ENCODE assay signal across 1 cellular context in the genomic region with DNA sequence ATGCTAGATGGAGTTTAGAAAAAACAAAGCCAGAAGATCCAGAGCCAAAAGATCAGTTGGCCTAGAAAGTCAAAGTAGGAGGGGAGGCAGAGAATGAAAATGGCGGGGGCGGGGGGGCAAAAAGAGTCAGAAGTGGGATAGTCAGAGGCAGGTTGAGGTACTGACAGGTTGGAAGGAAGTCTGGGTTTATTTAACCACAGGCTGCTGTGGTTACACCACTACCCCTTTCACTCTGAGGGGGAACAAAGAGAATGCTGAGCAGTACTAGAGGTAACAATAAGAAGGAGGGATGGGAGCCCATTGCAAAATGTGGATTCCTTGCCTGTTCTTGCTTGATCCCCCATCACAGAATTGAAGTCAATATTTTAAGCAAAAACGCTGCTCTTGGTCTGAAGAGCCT.
TF ChIP-seq lines count a peak whose summit lies in the region.

No MANE protein-coding gene starts in this region.

TF ChIP-seq in GM12878, 131 proteins besides CTCF, POLR2A, EP300 and RAD21:
- TF ChIP-seq, protein P1, sequence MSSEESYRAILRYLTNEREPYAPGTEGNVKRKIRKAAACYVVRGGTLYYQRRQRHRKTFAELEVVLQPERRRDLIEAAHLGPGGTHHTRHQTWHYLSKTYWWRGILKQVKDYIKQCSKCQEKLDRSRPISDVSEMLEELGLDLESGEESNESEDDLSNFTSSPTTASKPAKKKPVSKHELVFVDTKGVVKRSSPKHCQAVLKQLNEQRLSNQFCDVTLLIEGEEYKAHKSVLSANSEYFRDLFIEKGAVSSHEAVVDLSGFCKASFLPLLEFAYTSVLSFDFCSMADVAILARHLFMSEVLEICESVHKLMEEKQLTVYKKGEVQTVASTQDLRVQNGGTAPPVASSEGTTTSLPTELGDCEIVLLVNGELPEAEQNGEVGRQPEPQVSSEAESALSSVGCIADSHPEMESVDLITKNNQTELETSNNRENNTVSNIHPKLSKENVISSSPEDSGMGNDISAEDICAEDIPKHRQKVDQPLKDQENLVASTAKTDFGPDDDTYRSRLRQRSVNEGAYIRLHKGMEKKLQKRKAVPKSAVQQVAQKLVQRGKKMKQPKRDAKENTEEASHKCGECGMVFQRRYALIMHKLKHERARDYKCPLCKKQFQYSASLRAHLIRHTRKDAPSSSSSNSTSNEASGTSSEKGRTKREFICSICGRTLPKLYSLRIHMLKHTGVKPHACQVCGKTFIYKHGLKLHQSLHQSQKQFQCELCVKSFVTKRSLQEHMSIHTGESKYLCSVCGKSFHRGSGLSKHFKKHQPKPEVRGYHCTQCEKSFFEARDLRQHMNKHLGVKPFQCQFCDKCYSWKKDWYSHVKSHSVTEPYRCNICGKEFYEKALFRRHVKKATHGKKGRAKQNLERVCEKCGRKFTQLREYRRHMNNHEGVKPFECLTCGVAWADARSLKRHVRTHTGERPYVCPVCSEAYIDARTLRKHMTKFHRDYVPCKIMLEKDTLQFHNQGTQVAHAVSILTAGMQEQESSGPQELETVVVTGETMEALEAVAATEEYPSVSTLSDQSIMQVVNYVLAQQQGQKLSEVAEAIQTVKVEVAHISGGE (CRISPR knock-in tag; IDR thresholded peaks at IDR 0.05) = no peak
- TF ChIP-seq CBFB (IDR thresholded peaks at IDR 0.05; ENCODE audit: low read depth) (0 out of 2 replicates have a peak, but pooled peaks have one; percentile 38), SP1 (IDR thresholded peaks at IDR 0.05; ENCODE audit: low read depth, low read length) (no peak), ESRRA (IDR thresholded peaks at IDR 0.05; ENCODE audit: low read length) (no peak), NR2F1 (conservative IDR thresholded peaks at IDR 0.05) (no peak), ZNF622 (IDR thresholded peaks at IDR 0.05) (no peak), SPI1 (IDR thresholded peaks at IDR 0.05; ENCODE audit: borderline replicate concordance, insufficient read depth, low read depth, low read length) (peak; percentile 9; the same call in 1 of the 2 replicates), BACH1 (IDR thresholded peaks at IDR 0.05; ENCODE audit: borderline replicate concordance) (no peak), FOXK2 (IDR thresholded peaks at IDR 0.05) (no peak), EED (IDR thresholded peaks at IDR 0.05; ENCODE audit: low read depth) (no peak), BHLHE40 (IDR thresholded peaks at IDR 0.05; ENCODE audit: borderline replicate concordance in 1 of 2, low read depth in 2 of 2, low read length in 1 of 2) (no peak), KDM1A (IDR thresholded peaks at IDR 0.05; ENCODE audit: borderline replicate concordance) (no peak), EGR1 (IDR thresholded peaks at IDR 0.05; ENCODE audit: borderline replicate concordance in 1 of 2, low read depth in 2 of 2, low read length in 2 of 2) (no peak), ZSCAN29 (IDR thresholded peaks at IDR 0.05) (no peak), PAX8 (IDR thresholded peaks at IDR 0.05) (no peak), SMAD1 (IDR thresholded peaks at IDR 0.05; ENCODE audit: low read depth, partially characterized antibody) (no peak), NR2C2 (IDR thresholded peaks at IDR 0.05; ENCODE audit: borderline replicate concordance, control insufficient read depth, insufficient read length, low read depth) (no peak), RUNX3 (IDR thresholded peaks at IDR 0.05; ENCODE audit: low read length) (peak; percentile 79), CEBPB (IDR thresholded peaks at IDR 0.05; ENCODE audit: borderline replicate concordance in 1 of 2, low read depth in 2 of 2, low read length in 2 of 2) (no peak), CHD4 (IDR thresholded peaks at IDR 0.05) (no peak), TBL1XR1 (IDR thresholded peaks at IDR 0.05; ENCODE audit: low read depth, low read length) (no peak)
- TF ChIP-seq, protein P2, sequence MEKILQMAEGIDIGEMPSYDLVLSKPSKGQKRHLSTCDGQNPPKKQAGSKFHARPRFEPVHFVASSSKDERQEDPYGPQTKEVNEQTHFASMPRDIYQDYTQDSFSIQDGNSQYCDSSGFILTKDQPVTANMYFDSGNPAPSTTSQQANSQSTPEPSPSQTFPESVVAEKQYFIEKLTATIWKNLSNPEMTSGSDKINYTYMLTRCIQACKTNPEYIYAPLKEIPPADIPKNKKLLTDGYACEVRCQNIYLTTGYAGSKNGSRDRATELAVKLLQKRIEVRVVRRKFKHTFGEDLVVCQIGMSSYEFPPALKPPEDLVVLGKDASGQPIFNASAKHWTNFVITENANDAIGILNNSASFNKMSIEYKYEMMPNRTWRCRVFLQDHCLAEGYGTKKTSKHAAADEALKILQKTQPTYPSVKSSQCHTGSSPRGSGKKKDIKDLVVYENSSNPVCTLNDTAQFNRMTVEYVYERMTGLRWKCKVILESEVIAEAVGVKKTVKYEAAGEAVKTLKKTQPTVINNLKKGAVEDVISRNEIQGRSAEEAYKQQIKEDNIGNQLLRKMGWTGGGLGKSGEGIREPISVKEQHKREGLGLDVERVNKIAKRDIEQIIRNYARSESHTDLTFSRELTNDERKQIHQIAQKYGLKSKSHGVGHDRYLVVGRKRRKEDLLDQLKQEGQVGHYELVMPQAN (conservative IDR thresholded peaks at IDR 0.05) = no peak
- TF ChIP-seq, protein P3, sequence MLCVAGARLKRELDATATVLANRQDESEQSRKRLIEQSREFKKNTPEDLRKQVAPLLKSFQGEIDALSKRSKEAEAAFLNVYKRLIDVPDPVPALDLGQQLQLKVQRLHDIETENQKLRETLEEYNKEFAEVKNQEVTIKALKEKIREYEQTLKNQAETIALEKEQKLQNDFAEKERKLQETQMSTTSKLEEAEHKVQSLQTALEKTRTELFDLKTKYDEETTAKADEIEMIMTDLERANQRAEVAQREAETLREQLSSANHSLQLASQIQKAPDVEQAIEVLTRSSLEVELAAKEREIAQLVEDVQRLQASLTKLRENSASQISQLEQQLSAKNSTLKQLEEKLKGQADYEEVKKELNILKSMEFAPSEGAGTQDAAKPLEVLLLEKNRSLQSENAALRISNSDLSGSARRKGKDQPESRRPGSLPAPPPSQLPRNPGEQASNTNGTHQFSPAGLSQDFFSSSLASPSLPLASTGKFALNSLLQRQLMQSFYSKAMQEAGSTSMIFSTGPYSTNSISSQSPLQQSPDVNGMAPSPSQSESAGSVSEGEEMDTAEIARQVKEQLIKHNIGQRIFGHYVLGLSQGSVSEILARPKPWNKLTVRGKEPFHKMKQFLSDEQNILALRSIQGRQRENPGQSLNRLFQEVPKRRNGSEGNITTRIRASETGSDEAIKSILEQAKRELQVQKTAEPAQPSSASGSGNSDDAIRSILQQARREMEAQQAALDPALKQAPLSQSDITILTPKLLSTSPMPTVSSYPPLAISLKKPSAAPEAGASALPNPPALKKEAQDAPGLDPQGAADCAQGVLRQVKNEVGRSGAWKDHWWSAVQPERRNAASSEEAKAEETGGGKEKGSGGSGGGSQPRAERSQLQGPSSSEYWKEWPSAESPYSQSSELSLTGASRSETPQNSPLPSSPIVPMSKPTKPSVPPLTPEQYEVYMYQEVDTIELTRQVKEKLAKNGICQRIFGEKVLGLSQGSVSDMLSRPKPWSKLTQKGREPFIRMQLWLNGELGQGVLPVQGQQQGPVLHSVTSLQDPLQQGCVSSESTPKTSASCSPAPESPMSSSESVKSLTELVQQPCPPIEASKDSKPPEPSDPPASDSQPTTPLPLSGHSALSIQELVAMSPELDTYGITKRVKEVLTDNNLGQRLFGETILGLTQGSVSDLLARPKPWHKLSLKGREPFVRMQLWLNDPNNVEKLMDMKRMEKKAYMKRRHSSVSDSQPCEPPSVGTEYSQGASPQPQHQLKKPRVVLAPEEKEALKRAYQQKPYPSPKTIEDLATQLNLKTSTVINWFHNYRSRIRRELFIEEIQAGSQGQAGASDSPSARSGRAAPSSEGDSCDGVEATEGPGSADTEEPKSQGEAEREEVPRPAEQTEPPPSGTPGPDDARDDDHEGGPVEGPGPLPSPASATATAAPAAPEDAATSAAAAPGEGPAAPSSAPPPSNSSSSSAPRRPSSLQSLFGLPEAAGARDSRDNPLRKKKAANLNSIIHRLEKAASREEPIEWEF (IDR thresholded peaks at IDR 0.05; ENCODE audit: insufficient replicate concordance, low read depth, low read length) = no peak
- TF ChIP-seq, protein P4, sequence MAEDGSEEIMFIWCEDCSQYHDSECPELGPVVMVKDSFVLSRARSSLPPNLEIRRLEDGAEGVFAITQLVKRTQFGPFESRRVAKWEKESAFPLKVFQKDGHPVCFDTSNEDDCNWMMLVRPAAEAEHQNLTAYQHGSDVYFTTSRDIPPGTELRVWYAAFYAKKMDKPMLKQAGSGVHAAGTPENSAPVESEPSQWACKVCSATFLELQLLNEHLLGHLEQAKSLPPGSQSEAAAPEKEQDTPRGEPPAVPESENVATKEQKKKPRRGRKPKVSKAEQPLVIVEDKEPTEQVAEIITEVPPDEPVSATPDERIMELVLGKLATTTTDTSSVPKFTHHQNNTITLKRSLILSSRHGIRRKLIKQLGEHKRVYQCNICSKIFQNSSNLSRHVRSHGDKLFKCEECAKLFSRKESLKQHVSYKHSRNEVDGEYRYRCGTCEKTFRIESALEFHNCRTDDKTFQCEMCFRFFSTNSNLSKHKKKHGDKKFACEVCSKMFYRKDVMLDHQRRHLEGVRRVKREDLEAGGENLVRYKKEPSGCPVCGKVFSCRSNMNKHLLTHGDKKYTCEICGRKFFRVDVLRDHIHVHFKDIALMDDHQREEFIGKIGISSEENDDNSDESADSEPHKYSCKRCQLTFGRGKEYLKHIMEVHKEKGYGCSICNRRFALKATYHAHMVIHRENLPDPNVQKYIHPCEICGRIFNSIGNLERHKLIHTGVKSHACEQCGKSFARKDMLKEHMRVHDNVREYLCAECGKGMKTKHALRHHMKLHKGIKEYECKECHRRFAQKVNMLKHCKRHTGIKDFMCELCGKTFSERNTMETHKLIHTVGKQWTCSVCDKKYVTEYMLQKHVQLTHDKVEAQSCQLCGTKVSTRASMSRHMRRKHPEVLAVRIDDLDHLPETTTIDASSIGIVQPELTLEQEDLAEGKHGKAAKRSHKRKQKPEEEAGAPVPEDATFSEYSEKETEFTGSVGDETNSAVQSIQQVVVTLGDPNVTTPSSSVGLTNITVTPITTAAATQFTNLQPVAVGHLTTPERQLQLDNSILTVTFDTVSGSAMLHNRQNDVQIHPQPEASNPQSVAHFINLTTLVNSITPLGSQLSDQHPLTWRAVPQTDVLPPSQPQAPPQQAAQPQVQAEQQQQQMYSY (CRISPR knock-in tag; IDR thresholded peaks at IDR 0.05) = no peak
- TF ChIP-seq, protein P5, sequence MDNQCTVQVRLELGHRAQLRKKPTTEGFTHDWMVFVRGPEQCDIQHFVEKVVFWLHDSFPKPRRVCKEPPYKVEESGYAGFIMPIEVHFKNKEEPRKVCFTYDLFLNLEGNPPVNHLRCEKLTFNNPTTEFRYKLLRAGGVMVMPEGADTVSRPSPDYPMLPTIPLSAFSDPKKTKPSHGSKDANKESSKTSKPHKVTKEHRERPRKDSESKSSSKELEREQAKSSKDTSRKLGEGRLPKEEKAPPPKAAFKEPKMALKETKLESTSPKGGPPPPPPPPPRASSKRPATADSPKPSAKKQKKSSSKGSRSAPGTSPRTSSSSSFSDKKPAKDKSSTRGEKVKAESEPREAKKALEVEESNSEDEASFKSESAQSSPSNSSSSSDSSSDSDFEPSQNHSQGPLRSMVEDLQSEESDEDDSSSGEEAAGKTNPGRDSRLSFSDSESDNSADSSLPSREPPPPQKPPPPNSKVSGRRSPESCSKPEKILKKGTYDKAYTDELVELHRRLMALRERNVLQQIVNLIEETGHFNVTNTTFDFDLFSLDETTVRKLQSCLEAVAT (IDR thresholded peaks at IDR 0.05) = 0 out of 2 replicates have a peak, but pooled peaks have one; percentile 20
